Comparison of ENCODE assay signal across 1 cellular context in genomic region chr5:172885594-172886340, GRCh38.
TF ChIP-seq lines count a peak whose summit lies in the region.

No MANE protein-coding gene starts in this region.

TF ChIP-seq in IMR-90, 13 proteins besides CTCF, POLR2A, EP300 and RAD21 (continued from another document):
- TF ChIP-seq USF2 (IDR thresholded peaks at IDR 0.05; ENCODE audit: low read depth, low read length) = no peak
- TF ChIP-seq MAFK (IDR thresholded peaks at IDR 0.05; ENCODE audit: low read depth, low read length) = no peak
- no peak for TF ChIP-seq NFE2L2 (IDR thresholded peaks at IDR 0.05; ENCODE audit: low read depth, low read length)
- no peak for TF ChIP-seq RCOR1 (IDR thresholded peaks at IDR 0.05; ENCODE audit: insufficient replicate concordance, low read length)
- TF ChIP-seq BHLHE40 (IDR thresholded peaks at IDR 0.05; ENCODE audit: low read depth, low read length) = no peak
- no peak for TF ChIP-seq ELK1 (IDR thresholded peaks at IDR 0.05; ENCODE audit: borderline replicate concordance, low read depth, low read length)
